Comparison of ENCODE assay signal across 9 cellular contexts in the genomic region with DNA sequence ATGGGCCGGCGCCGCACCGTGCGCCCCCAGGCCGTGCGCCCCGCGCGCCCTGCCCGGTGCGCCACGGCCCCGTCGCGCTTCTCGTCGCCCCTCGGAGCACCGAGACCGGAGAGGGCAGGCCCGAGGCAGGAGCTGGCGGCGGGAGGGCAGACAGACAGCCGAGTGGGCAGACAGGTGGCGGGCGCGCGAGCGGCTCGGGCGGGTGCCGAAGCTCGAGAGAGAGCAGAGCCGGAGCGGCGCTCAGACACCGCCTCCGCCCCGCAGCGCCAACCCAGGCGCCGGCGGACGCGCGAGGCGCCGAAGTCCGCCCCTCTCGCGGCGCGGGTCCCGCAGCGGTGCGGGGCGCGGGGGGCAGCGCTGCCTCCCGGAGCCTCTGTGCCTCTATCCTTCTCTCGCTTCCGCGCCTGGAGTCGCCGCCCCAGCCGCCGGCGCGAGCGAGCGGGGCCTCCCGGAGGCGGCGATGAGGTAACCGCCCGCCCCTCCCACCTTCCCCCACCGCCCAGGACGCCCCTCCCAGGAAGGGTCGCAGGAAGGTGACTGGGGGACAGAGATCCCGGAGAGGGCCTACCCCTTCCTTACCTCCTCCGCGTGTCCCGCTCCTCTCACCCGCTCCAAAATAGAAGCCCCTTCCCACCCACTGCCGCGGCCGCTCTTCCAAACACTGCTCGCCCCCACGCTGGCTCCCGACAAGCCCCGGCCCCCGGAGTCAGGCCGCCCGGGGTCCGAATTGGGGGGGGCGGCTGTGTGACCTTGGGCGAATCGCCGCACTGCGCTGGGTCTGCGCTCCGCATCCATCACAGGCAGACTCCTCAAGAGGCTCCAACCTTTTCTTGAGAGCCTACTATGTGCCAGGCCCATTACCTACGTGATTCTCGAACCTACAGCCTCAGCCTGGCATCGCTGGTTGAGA. TPM values are rescaled to one million over a fixed set of nuclear protein-coding genes. Genes with fewer than 3 reads are reported as not detected.
DNase-seq lines count a peak whose midpoint lies in the region; ATAC-seq and TF ChIP-seq lines count a peak whose summit lies in the region.
"Had no signal": no experiment of that assay in that cellular context is flagged by ENCODE, and none has a peak within 500 bp of the region (broad histone marks: within the 10 kb centered on the region; RNA-seq: fewer than 3 reads in every experiment).

A gene with protein sequence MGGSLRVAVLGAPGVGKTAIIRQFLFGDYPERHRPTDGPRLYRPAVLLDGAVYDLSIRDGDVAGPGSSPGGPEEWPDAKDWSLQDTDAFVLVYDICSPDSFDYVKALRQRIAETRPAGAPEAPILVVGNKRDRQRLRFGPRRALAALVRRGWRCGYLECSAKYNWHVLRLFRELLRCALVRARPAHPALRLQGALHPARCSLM (minus strand): TSS at position 412 of the 910 bp plus-strand sequence. CDS start 451 bp downstream, outside the sequence.

- TF ChIP-seq POLR2A in breast epithelium (IDR thresholded peaks at IDR 0.05) (no peak), upper lobe of left lung (IDR thresholded peaks at IDR 0.05) (no peak)

- H3K9me3 ChIP-seq in breast epithelium (no peaks in the 10 kb centered on the region), adipocyte (ENCODE audit: control insufficient read depth, low read length) (no peaks in the 10 kb centered on the region), lower lobe of right lung (no peaks in the 10 kb centered on the region), upper lobe of left lung (no peaks in the 10 kb centered on the region)

- H3K4me3 Mint-ChIP-seq in MCF 10A (ENCODE audit: unreplicated experiment), result no peak within 1 kb of the TSS

- POLR2A ChIA-PET in MCF 10A (lab: Yijun Ruan, JAX), result no interaction called here

- ATAC-seq in lower lobe of right lung, result no peak
- no peak for ATAC-seq in upper lobe of left lung (ENCODE audit: low FRiP score in 2 of 2)
- ATAC-seq in HG03135 (IDR thresholded peaks at IDR 0.05; ENCODE audit: unreplicated experiment), result no peak

- intact Hi-C loops in breast epithelium (cut with DNase I; ENCODE audit: low total_unique reads), result loop anchor here (10.0 kb wide), 1 partner anchor 449 kb away; a partner anchor contains a TSS
- intact Hi-C loops in MCF 10A (cut with micrococcal nuclease), result no loop called here
- intact Hi-C loops in lower lobe of right lung (cut with DNase I), result no loop called here

- H3K9me3 Mint-ChIP-seq in MCF 10A (ENCODE audit: unreplicated experiment), result no peaks in the 10 kb centered on the region

- peaks cover 27% of the 10 kb centered on the region for H3K27me3 Mint-ChIP-seq in MCF 10A (ENCODE audit: insufficient read depth, unreplicated experiment)

- in situ Hi-C loops in KBM-7 (cut with MboI; ENCODE audit: low pct_unique_long_range_greater_than_20kb, low sequenced_read_pairs), result no loop called here

- peaks cover 2 to 18% of the 10 kb centered on the region in 2 donors for H3K27me3 ChIP-seq in breast epithelium
- peaks cover 24% of the 10 kb centered on the region for H3K27me3 ChIP-seq in adipocyte (replicated peaks; ENCODE audit: control insufficient read depth, insufficient read depth, low read length)
- peaks cover 38% of the 10 kb centered on the region for H3K27me3 ChIP-seq in lower lobe of right lung (ENCODE audit: low read depth)
- peaks cover 0 to 28% (median 19%) of the 10 kb centered on the region in 4 donors for H3K27me3 ChIP-seq in upper lobe of left lung

- DNase-seq in breast epithelium (ENCODE audit: low spot score in 2 of 2), result no peak
- DNase-seq in MCF 10A (ENCODE audit: unreplicated experiment), result no peak
- DNase-seq in adipocyte (ENCODE audit: low read depth), result peak; percentile 46
- peak; percentile 45 for DNase-seq in lower lobe of right lung
- peak in 1 of 2 donors; percentile 87 for DNase-seq in upper lobe of left lung
- DNase-seq in NK-92 (lab: John Stamatoyannopoulos, UW; ENCODE audit: unreplicated experiment), result no peak
- DNase-seq in KBM-7, result no peak
- DNase-seq: cerebellar nuclear complex had no signal

- 10 to 18% methylated on average over 17 to 38 of the region's 106 CpGs for WGBS in upper lobe of left lung, 2 donors

- no TSS peak for BruUV-seq in MCF 10A (replicated peaks; lab: Mats Ljungman, UMichigan)

- no peak within 1 kb of the TSS for H3K9ac ChIP-seq in adipocyte (ENCODE audit: low read length)

- H3K4me3 ChIP-seq in breast epithelium, result peak within 1 kb of the TSS; percentile 23 to 66 (median 50)
- no peak within 1 kb of the TSS for H3K4me3 ChIP-seq in adipocyte (ENCODE audit: low read length)
- peak within 1 kb of the TSS; percentile 38 for H3K4me3 ChIP-seq in lower lobe of right lung
- peak within 1 kb of the TSS in 3 of 4 donors; percentile 39 to 51 (median 43) for H3K4me3 ChIP-seq in upper lobe of left lung

- CTCF ChIA-PET in MCF 10A (lab: Yijun Ruan, JAX), result no interaction called here

- H3K36me3 Mint-ChIP-seq in MCF 10A (ENCODE audit: insufficient read depth, unreplicated experiment), result peaks cover 4% of the 10 kb centered on the region

- H3K27ac ChIP-seq in breast epithelium (no peak within 1 kb of the TSS), lower lobe of right lung (no peak within 1 kb of the TSS), upper lobe of left lung (no peak within 1 kb of the TSS)

- H3K36me3 ChIP-seq in breast epithelium (no peaks in the 10 kb centered on the region), adipocyte (ENCODE audit: control insufficient read depth, insufficient read depth, low read length, severe bottlenecking) (no peaks in the 10 kb centered on the region), lower lobe of right lung (peaks cover 6% of the 10 kb centered on the region), upper lobe of left lung (no peaks in the 10 kb centered on the region)

- H3K4me1 ChIP-seq in breast epithelium (peaks cover 17% of the 10 kb centered on the region in 2 donors), adipocyte (ENCODE audit: control insufficient read depth, insufficient read depth, low read length) (peaks cover 8% of the 10 kb centered on the region), lower lobe of right lung (peaks cover 50% of the 10 kb centered on the region), upper lobe of left lung (peaks cover 42 to 50% (median 44%) of the 10 kb centered on the region in 4 donors)

- TF ChIP-seq CTCF in breast epithelium (IDR thresholded peaks at IDR 0.05) (no peak), MCF 10A (IDR thresholded peaks at IDR 0.05; ENCODE audit: unreplicated experiment) (no peak), lower lobe of right lung (IDR thresholded peaks at IDR 0.05) (no peak), upper lobe of left lung (IDR thresholded peaks at IDR 0.05) (no peak)

- H3K4me1 Mint-ChIP-seq in MCF 10A (ENCODE audit: insufficient read depth, unreplicated experiment), result peaks cover 13% of the 10 kb centered on the region

- no peak within 1 kb of the TSS for H3K27ac Mint-ChIP-seq in MCF 10A (ENCODE audit: low read depth, unreplicated experiment)

- TF ChIP-seq EP300 in upper lobe of left lung (IDR thresholded peaks at IDR 0.05), result no peak

RNA-seq across cellular contexts. Expression of the gene that starts here (rescaled TPM):
- total RNA-seq in breast epithelium, result 1 to 10 TPM; 2.7 to 4.7 (median 4.3) TPM
- total RNA-seq in MCF 10A (2022), result 0.52 and 0.82 TPM in 2 replicates
- 0.83 TPM for total RNA-seq in lower lobe of right lung
- 10 to 100 TPM in 1 of 6 donors, 1 to 10 TPM in 5; 1.2 to 33.5 (median 2.0) TPM for total RNA-seq in upper lobe of left lung

Comparison
In these comparisons a context has a peak if more than half of its experiments do, and no peak if none do; other contexts are left out.
1. Peak in DNase-seq and H3K4me3 ChIP-seq in lower lobe of right lung; RNA of the gene not detected or under 1 TPM.